In the genomic region with DNA sequence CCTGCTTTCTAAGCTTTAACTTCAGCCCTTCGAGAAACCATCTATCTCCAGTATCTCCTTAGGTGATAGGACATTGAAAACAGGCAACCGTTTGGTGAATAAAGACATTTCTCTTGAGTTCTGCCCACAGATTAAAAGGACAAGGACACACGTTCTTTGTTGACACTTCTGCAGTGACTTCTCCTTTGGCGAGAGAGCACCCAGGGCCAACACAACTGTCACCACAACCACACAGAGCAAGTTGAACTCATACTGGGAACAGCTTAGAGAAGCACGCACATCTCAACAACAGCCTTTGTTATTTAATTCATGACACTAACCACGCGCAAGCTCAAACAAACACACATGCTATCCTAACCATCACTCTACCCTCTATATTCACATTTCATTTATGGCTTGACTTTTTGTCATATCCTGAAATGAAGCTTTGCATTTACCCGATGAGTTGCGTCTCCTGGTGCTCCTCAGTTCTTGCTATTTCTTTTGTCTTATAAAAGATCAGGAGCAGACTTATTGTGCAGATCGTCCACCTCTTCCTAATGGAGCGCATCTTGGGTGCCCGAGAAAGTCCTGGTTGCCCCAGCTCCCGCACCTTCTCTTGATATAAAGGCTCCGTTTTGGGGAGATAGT, we compare ENCODE assay signal across 1 cellular context.
TF ChIP-seq lines count a peak whose summit lies in the region.

No MANE protein-coding gene starts in this region.

TF ChIP-seq in GM23338, 12 proteins besides CTCF, POLR2A, EP300 and RAD21 (continued from another document):
- TF ChIP-seq EZH2phosphoT487 (IDR thresholded peaks at IDR 0.05; ENCODE audit: unreplicated experiment) (no peak), JUNB (IDR thresholded peaks at IDR 0.05; ENCODE audit: unreplicated experiment) (no peak), EZH2 (IDR thresholded peaks at IDR 0.05; ENCODE audit: low read depth, unreplicated experiment) (peak; percentile 51), ZNF114 (CRISPR knock-in tag; IDR thresholded peaks at IDR 0.05) (no peak), ZNF331 (CRISPR knock-in tag; IDR thresholded peaks at IDR 0.05; ENCODE audit: low read depth) (no peak)
- TF ChIP-seq, protein P1, sequence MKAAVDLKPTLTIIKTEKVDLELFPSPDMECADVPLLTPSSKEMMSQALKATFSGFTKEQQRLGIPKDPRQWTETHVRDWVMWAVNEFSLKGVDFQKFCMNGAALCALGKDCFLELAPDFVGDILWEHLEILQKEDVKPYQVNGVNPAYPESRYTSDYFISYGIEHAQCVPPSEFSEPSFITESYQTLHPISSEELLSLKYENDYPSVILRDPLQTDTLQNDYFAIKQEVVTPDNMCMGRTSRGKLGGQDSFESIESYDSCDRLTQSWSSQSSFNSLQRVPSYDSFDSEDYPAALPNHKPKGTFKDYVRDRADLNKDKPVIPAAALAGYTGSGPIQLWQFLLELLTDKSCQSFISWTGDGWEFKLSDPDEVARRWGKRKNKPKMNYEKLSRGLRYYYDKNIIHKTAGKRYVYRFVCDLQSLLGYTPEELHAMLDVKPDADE (IDR thresholded peaks at IDR 0.05): no peak
